11 cellular contexts compared by ENCODE assay signal in genomic region chr17:81958633-81959342, GRCh38. TPM values are rescaled to one million over a fixed set of nuclear protein-coding genes. Genes with fewer than 3 reads are reported as not detected.
DNase-seq lines count a peak whose midpoint lies in the region; ATAC-seq, FAIRE-seq and TF ChIP-seq lines count a peak whose summit lies in the region.
"Had no signal": no experiment of that assay in that cellular context is flagged by ENCODE, and none has a peak within 500 bp of the region (broad histone marks: within the 10 kb centered on the region; RNA-seq: fewer than 3 reads in every experiment).

No MANE protein-coding gene starts in this region.

- H4K5ac ChIP-seq in H1 (ENCODE audit: insufficient read length, low read depth, low read length), result no peak overlapping the region

- DNase-seq in activated CD4-positive, alpha-beta T cell treated with anti-CD3 and anti-CD28 coated beads, Interleukin-2, amount 10 ng/mL, durations not matched to agents 7 days and 5 days, result no peak
- DNase-seq in activated CD4-positive, alpha-beta T cell treated with anti-CD3 and anti-CD28 coated beads for 48 hours, result no peak
- DNase-seq in OCI-LY7 (ENCODE audit: low spot score) (no peak), H1 (ENCODE audit: low read depth in 1 of 2, low spot score in 2 of 2) (no peak), trophoblast cell (no peak), NCI-H526 (lab: John Stamatoyannopoulos, UW) (no peak), hypothalamus (lab: John Stamatoyannopoulos, UW) (no peak)
- DNase-seq: GF-D8 had no signal

- BruUV-seq in OCI-LY7 (replicated peaks; lab: Mats Ljungman, UMichigan), result no TSS peak

- no peak for FAIRE-seq in H1 (lab: Jason Lieb, UNC)

- H3K4me1 ChIP-seq in OCI-LY7 (ENCODE audit: insufficient read depth, low read length, poor library complexity, severe bottlenecking) (peaks cover 11% of the 10 kb centered on the region), H1 (replicated peaks in 1 of 4; ENCODE audit: control insufficient read depth in 3 of 4, insufficient read depth in 4 of 4, low read length in 3 of 4) (peaks cover 0 to 6% (median 1%) of the 10 kb centered on the region in 4 experiments; a peak in 4 of 7 replicates), trophoblast cell (ENCODE audit: control insufficient read depth in 1 of 2, insufficient read depth in 2 of 2, low read length in 2 of 2) (peaks cover 18 to 21% of the 10 kb centered on the region in 2 experiments)

- H3K9me3 ChIP-seq in OCI-LY7 (ENCODE audit: low read length) (no peaks in the 10 kb centered on the region), H1 (ENCODE audit: insufficient read depth in 2 of 2, low read depth in 1 of 2, low read length in 1 of 2) (no peaks in the 10 kb centered on the region), trophoblast cell (ENCODE audit: insufficient read depth, low read depth, low read length) (no peaks in the 10 kb centered on the region)

- TF ChIP-seq POLR2A in H1 (IDR thresholded peaks at IDR 0.05; ENCODE audit: control extremely low read depth in 1 of 2, low read depth in 2 of 2, low read length in 2 of 2), result no peak

- H4K20me1 ChIP-seq in OCI-LY7 (ENCODE audit: insufficient read depth, low read length) (no peaks in the 10 kb centered on the region), H1 (replicated peaks in 1 of 2; ENCODE audit: control insufficient read depth in 1 of 2, insufficient read depth in 2 of 2, low read length in 2 of 2) (peaks cover 0 to 2% of the 10 kb centered on the region in 2 experiments)

- no peak overlapping the region for H2BK15ac ChIP-seq in H1 (ENCODE audit: low read length)

- H3K23ac ChIP-seq in H1 (ENCODE audit: insufficient read length), result no peak overlapping the region
- H3K23ac ChIP-seq in trophoblast cell (ENCODE audit: low read length), result no peak overlapping the region

- no peak overlapping the region for H3K14ac ChIP-seq in H1 (ENCODE audit: insufficient read length)
- H3K14ac ChIP-seq in trophoblast cell (ENCODE audit: low read length), result no peak overlapping the region

- peak overlapping the region; percentile 3 for H3K4ac ChIP-seq in H1 (replicated peaks; ENCODE audit: insufficient read length, low read depth, low read length)
- no peak overlapping the region for H3K4ac ChIP-seq in trophoblast cell (ENCODE audit: low read depth, low read length)

- H3K4me2 ChIP-seq in OCI-LY7 (ENCODE audit: low read length), result peak overlapping the region; percentile 61
- H3K4me2 ChIP-seq in H1 (ENCODE audit: insufficient read depth in 1 of 2, low read depth in 2 of 2, low read length in 2 of 2), result peak overlapping the region in 1 of 2 experiments; percentile 63; a peak in 1 of 4 replicates
- peak overlapping the region; percentile 78 for H3K4me2 ChIP-seq in trophoblast cell (ENCODE audit: low read length)

- H4K91ac ChIP-seq in H1 (replicated peaks; ENCODE audit: insufficient read length, low read length), result no peak overlapping the region
- H4K91ac ChIP-seq in trophoblast cell (ENCODE audit: low read depth, low read length), result peak overlapping the region; percentile 13

- H4K8ac ChIP-seq in H1 (ENCODE audit: extremely low read depth, insufficient read depth, low read length) (no peak overlapping the region; the same call in 1 of the 2 replicates), trophoblast cell (ENCODE audit: low read depth, low read length) (no peak overlapping the region)

- H3K79me2 ChIP-seq in OCI-LY7 (ENCODE audit: insufficient read depth, low read depth, low read length) (no peaks in the 10 kb centered on the region), H1 (ENCODE audit: control insufficient read depth in 1 of 2, insufficient read depth in 2 of 2, low read length in 2 of 2) (no peaks in the 10 kb centered on the region), trophoblast cell (ENCODE audit: control insufficient read depth, insufficient read depth, low read length, poor library complexity) (peaks cover 3% of the 10 kb centered on the region)

- H3K23me2 ChIP-seq in H1 (ENCODE audit: low read depth, low read length), result peaks cover 4% of the 10 kb centered on the region; the same call in 1 of the 2 replicates

- H3K36me3 Mint-ChIP-seq in activated CD4-positive, alpha-beta T cell treated with anti-CD3 and anti-CD28 coated beads, Interleukin-2, amount 10 ng/mL, durations not matched to agents 7 days and 5 days (ENCODE audit: low read depth), result no peaks in the 10 kb centered on the region

- no peak overlapping the region for H3K18ac ChIP-seq in H1 (ENCODE audit: extremely low read depth, low read length)
- no peak overlapping the region for H3K18ac ChIP-seq in trophoblast cell (ENCODE audit: low read length)

- TF ChIP-seq RAD21 in H1 (IDR thresholded peaks at IDR 0.05 in 1 of 2, conservative IDR thresholded peaks at IDR 0.05 in 1 of 2; ENCODE audit: low read depth in 2 of 2, low read length in 2 of 2), result no peak

- TF ChIP-seq CTCF in OCI-LY7 (conservative IDR thresholded peaks at IDR 0.05; ENCODE audit: low read length) (no peak), H1 (IDR thresholded peaks at IDR 0.05; ENCODE audit: control extremely low read depth in 1 of 3, insufficient read depth in 1 of 3, low read depth in 1 of 3, low read length in 3 of 3) (no peak)

- H2AFZ ChIP-seq in OCI-LY7 (ENCODE audit: low read length) (peak overlapping the region; percentile 71; the same call in 1 of the 2 replicates), H1 (ENCODE audit: low read length) (no peak overlapping the region), trophoblast cell (ENCODE audit: insufficient read depth, low read length, poor library complexity) (no peak overlapping the region)

- H3K79me1 ChIP-seq in H1 (ENCODE audit: low read depth, low read length), result no peaks in the 10 kb centered on the region
- H3K79me1 ChIP-seq in trophoblast cell (ENCODE audit: low read length), result peaks cover 13% of the 10 kb centered on the region

- H3K9ac ChIP-seq in H1 (replicated peaks in 1 of 4; ENCODE audit: extremely low read depth in 1 of 4, low read depth in 3 of 4, low read length in 3 of 4) (no peak overlapping the region), trophoblast cell (ENCODE audit: low read length) (no peak overlapping the region)

- no peak overlapping the region for H2BK20ac ChIP-seq in H1 (ENCODE audit: low read length)

- H4K12ac ChIP-seq in trophoblast cell (ENCODE audit: low read depth, low read length), result no peak overlapping the region

- H3K27ac Mint-ChIP-seq in activated CD4-positive, alpha-beta T cell treated with anti-CD3 and anti-CD28 coated beads, Interleukin-2, amount 10 ng/mL, durations not matched to agents 7 days and 5 days, result no peak overlapping the region

- H3K27ac ChIP-seq in OCI-LY7 (ENCODE audit: low read depth, low read length, poor library complexity, severe bottlenecking) (no peak overlapping the region), H1 (ENCODE audit: low read depth, low read length) (no peak overlapping the region), trophoblast cell (ENCODE audit: low read depth, low read length) (no peak overlapping the region)

- peak overlapping the region; percentile 41 for H3K4me3 Mint-ChIP-seq in activated CD4-positive, alpha-beta T cell treated with anti-CD3 and anti-CD28 coated beads, Interleukin-2, amount 10 ng/mL, durations not matched to agents 7 days and 5 days

- intact Hi-C loops in OCI-LY7 (cut with micrococcal nuclease; ENCODE audit: unreplicated experiment), result loop anchor here (1.0 kb wide), 2 partner anchors 63 to 196 kb away; no protein-coding TSS in a partner anchor

- H3K9me2 ChIP-seq in OCI-LY7 (ENCODE audit: insufficient read depth, low read length), result no peaks in the 10 kb centered on the region

- WGBS in H1 (ENCODE audit: extremely low coverage in 1 of 2, insufficient coverage in 1 of 2, insufficient read length in 1 of 2, insufficient replicate concordance in 2 of 2, low coverage in 1 of 2, low lambda C conversion rate in 2 of 2, missing lambda C conversion rate in 1 of 2), 2 experiments, result 82% methylated on average over 15 of the region's 15 CpGs; no CpG with 5 or more reads in 1 of the 2 experiments
- no CpG with 5 or more reads among the region's 15 CpGs for WGBS in trophoblast cell (ENCODE audit: extremely low coverage, insufficient coverage, insufficient read length)

- peak overlapping the region; percentile 58 for H3K4me3 ChIP-seq in OCI-LY7 (ENCODE audit: low read depth, low read length, poor library complexity, severe bottlenecking)
- H3K4me3 ChIP-seq in H1 (ENCODE audit: extremely low read depth in 1 of 4, insufficient read depth in 2 of 4, low read depth in 3 of 4, low read length in 4 of 4), result peak overlapping the region in 1 of 4 experiments; percentile 52; a peak in 2 of 8 replicates
- H3K4me3 ChIP-seq in trophoblast cell (ENCODE audit: low read depth, low read length), result peak overlapping the region; percentile 37

- H2BK120ac ChIP-seq in H1 (replicated peaks; ENCODE audit: low read depth, low read length) (no peak overlapping the region), trophoblast cell (ENCODE audit: insufficient read depth, low read length, poor library complexity) (no peak overlapping the region)

- peak overlapping the region; percentile 50; the same call in 1 of the 2 replicates for H2BK12ac ChIP-seq in H1 (ENCODE audit: low read depth, low read length)
- peak overlapping the region; percentile 45 for H2BK12ac ChIP-seq in trophoblast cell (ENCODE audit: low read length)

- H3K9me3 Mint-ChIP-seq in activated CD4-positive, alpha-beta T cell treated with anti-CD3 and anti-CD28 coated beads, Interleukin-2, amount 10 ng/mL, durations not matched to agents 7 days and 5 days, result no peaks in the 10 kb centered on the region

- H3K27me3 Mint-ChIP-seq in activated CD4-positive, alpha-beta T cell treated with anti-CD3 and anti-CD28 coated beads, Interleukin-2, amount 10 ng/mL, durations not matched to agents 7 days and 5 days, result peaks cover 29% of the 10 kb centered on the region

- no peak overlapping the region for H3K56ac ChIP-seq in H1 (replicated peaks; ENCODE audit: insufficient read length, low read depth, low read length)

- POLR2A ChIA-PET in activated CD4-positive, alpha-beta T cell treated with anti-CD3 and anti-CD28 coated beads, Interleukin-2, amount 10 ng/mL, durations not matched to agents 7 days and 5 days (lab: Charles Lee), result interaction anchor here (0.6 kb wide), 1 partner anchor 64 kb away, joined by 3 read pairs; the partner anchor contains the start of genes CENPX and LRRC45
- POLR2A ChIA-PET in OCI-LY7 (lab: Charles Lee), result interaction anchor here (0.6 kb wide), 1 partner anchor 7 kb away, joined by 3 read pairs; no protein-coding TSS in a partner anchor
- POLR2A ChIA-PET in H1 (lab: Charles Lee; ENCODE audit: partially characterized antibody), result interaction anchor here (0.7 to 3.0 kb wide), 7 partner anchors 9 to 41 kb away, joined by 3 to 14 read pairs (median 6); partner anchors contain the start of gene PYCR1

- H3K27me3 ChIP-seq in H1 (replicated peaks in 1 of 4; ENCODE audit: control insufficient read depth in 3 of 4, extremely low read depth in 1 of 4, insufficient read depth in 3 of 4, low read length in 3 of 4) (peaks cover 46 to 76% (median 58%) of the 10 kb centered on the region in 4 experiments), trophoblast cell (ENCODE audit: insufficient read depth, low read length) (peaks cover 35% of the 10 kb centered on the region)

- ATAC-seq in GM19351 (IDR thresholded peaks at IDR 0.05; ENCODE audit: unreplicated experiment), result no peak

- CTCF ChIA-PET in activated CD4-positive, alpha-beta T cell treated with anti-CD3 and anti-CD28 coated beads, Interleukin-2, amount 10 ng/mL, durations not matched to agents 7 days and 5 days (lab: Charles Lee), result interaction anchor here (0.5 to 2.5 kb wide), 48 partner anchors 9 to 666 kb away, joined by 3 to 66 read pairs (median 4); partner anchors contain the start of genes CENPX, DCXR, GPS1 and LRRC45
- CTCF ChIA-PET in OCI-LY7 (lab: Charles Lee; ENCODE audit: unreplicated experiment), result interaction anchor here (0.6 to 1.1 kb wide), 3 partner anchors 29 to 79 kb away, joined by 3 to 9 read pairs (median 5); partner anchors contain the start of gene DCXR
- CTCF ChIA-PET in H1 (lab: Charles Lee; ENCODE audit: partially characterized antibody), result interaction anchor here (0.7 to 5.1 kb wide), 19 partner anchors 8 to 197 kb away, joined by 3 to 22 read pairs (median 4); partner anchors contain the start of genes ANAPC11, ARHGDIA, ASPSCR1 and MYADML2

- no peaks in the 10 kb centered on the region for H3K36me3 ChIP-seq in OCI-LY7 (ENCODE audit: insufficient read depth, low read length)
- H3K36me3 ChIP-seq in H1 (ENCODE audit: control insufficient read depth in 2 of 4, insufficient read depth in 4 of 4, low read length in 3 of 4), result peaks cover 0 to 13% (median 0%) of the 10 kb centered on the region in 4 experiments; a peak in 1 of 8 replicates
- peaks cover 0 to 3% of the 10 kb centered on the region in 2 experiments for H3K36me3 ChIP-seq in trophoblast cell (ENCODE audit: control insufficient read depth in 1 of 2, insufficient read depth in 2 of 2, low read length in 2 of 2)

- H2AK5ac ChIP-seq in H1 (ENCODE audit: low read depth, low read length) (no peak overlapping the region), trophoblast cell (ENCODE audit: low read length) (peak overlapping the region; percentile 49)

- TF ChIP-seq EP300 in H1 (IDR thresholded peaks at IDR 0.05; ENCODE audit: borderline replicate concordance in 1 of 2, low read depth in 2 of 2, low read length in 2 of 2), result no peak

- H2BK5ac ChIP-seq in H1 (ENCODE audit: low read depth, low read length) (no peak overlapping the region), trophoblast cell (ENCODE audit: low read depth, low read length, poor library complexity) (no peak overlapping the region)

- peaks cover 4% of the 10 kb centered on the region for H3K4me1 Mint-ChIP-seq in activated CD4-positive, alpha-beta T cell treated with anti-CD3 and anti-CD28 coated beads, Interleukin-2, amount 10 ng/mL, durations not matched to agents 7 days and 5 days

RNA-seq across cellular contexts. Expression of gene NOTUM, which starts 2.2 kb away (rescaled TPM):
- under 1 TPM; 0.23 to 0.55 TPM for total RNA-seq in activated CD4-positive, alpha-beta T cell treated with anti-CD3 and anti-CD28 coated beads, Interleukin-2, amount 10 ng/mL, durations not matched to agents 7 days and 5 days
- total RNA-seq in OCI-LY7 (2014; rRNA removed; shearing (Covaris generic)), result 3.6 and 4.4 TPM in 2 replicates
- 0.88 and 1.9 TPM in 2 replicates for total RNA-seq in OCI-LY7 (2022)
- total RNA-seq in H1 (2021; fragmentation: NEBNext Ultra II Directional; extraction: Animal tissue kit (Norgen Biotek cat#: 25700)), result 0.76 and 1.1 TPM in 2 replicates
- 0.45 and 1.1 TPM in 2 replicates for polyA plus RNA-seq in H1 (2011; rRNA removed)
- polyA plus RNA-seq in H1 (2011; cell fraction: cytosol; rRNA removed), result 0.80 TPM
- polyA plus RNA-seq in H1 (2011; cell fraction: nucleus; rRNA removed), result 1.4 TPM
- 0.34 to 0.56 TPM (median 0.48 TPM) in 3 of 4 replicates, not detected in the other for polyA plus RNA-seq in H1 (2012, experiment 1 of 2)
- polyA plus RNA-seq in H1 (2012, experiment 2 of 2), result 0.30 TPM
- polyA plus RNA-seq in H1 (2013, experiment 1 of 2), result 0.63 TPM
- polyA plus RNA-seq in H1 (2013, experiment 2 of 2), result 0.46 TPM
- 0.25 TPM in 1 of 2 replicates, not detected in the other for polyA minus RNA-seq in H1 (2011; rRNA and poly(A)+ RNA removed)
- polyA minus RNA-seq in H1 (2011; cell fraction: cytosol; rRNA and poly(A)+ RNA removed), result not detected
- 1.00 TPM for polyA minus RNA-seq in H1 (2011; cell fraction: nucleus; rRNA and poly(A)+ RNA removed)
- polyA plus RNA-seq in trophoblast cell (2013), result 8.7 and 9.0 TPM in 2 replicates

RNA-seq across cellular contexts. Expression of gene MYADML2, which starts 11.8 kb away (rescaled TPM):
- not detected for total RNA-seq in activated CD4-positive, alpha-beta T cell treated with anti-CD3 and anti-CD28 coated beads, Interleukin-2, amount 10 ng/mL, durations not matched to agents 7 days and 5 days
- 0.19 TPM in 1 of 2 replicates, not detected in the other for total RNA-seq in OCI-LY7 (2014; rRNA removed; shearing (Covaris generic))
- total RNA-seq in OCI-LY7 (2022), result not detected in 2 replicates
- total RNA-seq in H1 (2021; fragmentation: NEBNext Ultra II Directional; extraction: Animal tissue kit (Norgen Biotek cat#: 25700)), result 0.17 and 0.26 TPM in 2 replicates
- polyA plus RNA-seq in H1 (2011; rRNA removed), result 0.47 TPM in 2 replicates
- 0.45 TPM for polyA plus RNA-seq in H1 (2011; cell fraction: cytosol; rRNA removed)
- polyA plus RNA-seq in H1 (2011; cell fraction: nucleus; rRNA removed), result 0.39 TPM
- polyA plus RNA-seq in H1 (2012, experiment 1 of 2), result 0.34 to 0.50 TPM (median 0.41 TPM) in 3 of 4 replicates, not detected in the other
- polyA plus RNA-seq in H1 (2012, experiment 2 of 2), result 0.26 TPM
- 0.10 TPM for polyA plus RNA-seq in H1 (2013, experiment 1 of 2)
- 0.11 TPM for polyA plus RNA-seq in H1 (2013, experiment 2 of 2)
- 0.16 and 0.29 TPM in 2 replicates for polyA minus RNA-seq in H1 (2011; rRNA and poly(A)+ RNA removed)
- polyA minus RNA-seq in H1 (2011; cell fraction: cytosol; rRNA and poly(A)+ RNA removed), result 0.44 TPM
- 0.40 TPM for polyA minus RNA-seq in H1 (2011; cell fraction: nucleus; rRNA and poly(A)+ RNA removed)
- polyA plus RNA-seq in trophoblast cell (2013), result 0.01 TPM in 1 of 2 replicates, not detected in the other
- total RNA-seq: lower leg skin, M059J had no signal

RNA-seq across cellular contexts. Expression of gene ASPSCR1, which starts 18.6 kb away (rescaled TPM):
- total RNA-seq in activated CD4-positive, alpha-beta T cell treated with anti-CD3 and anti-CD28 coated beads, Interleukin-2, amount 10 ng/mL, durations not matched to agents 7 days and 5 days, result 10 to 100 TPM; 34.0 to 37.6 TPM
- total RNA-seq in OCI-LY7 (2014; rRNA removed; shearing (Covaris generic)), result 66.7 and 89.1 TPM in 2 replicates
- 77.8 and 81.8 TPM in 2 replicates for total RNA-seq in OCI-LY7 (2022)
- total RNA-seq in H1 (2021; fragmentation: NEBNext Ultra II Directional; extraction: Animal tissue kit (Norgen Biotek cat#: 25700)), result 41.8 and 43.7 TPM in 2 replicates
- 33.3 and 54.6 TPM in 2 replicates for polyA plus RNA-seq in H1 (2011; rRNA removed)
- polyA plus RNA-seq in H1 (2011; cell fraction: cytosol; rRNA removed), result 43.7 TPM
- polyA plus RNA-seq in H1 (2011; cell fraction: nucleus; rRNA removed), result 133 TPM
- polyA plus RNA-seq in H1 (2012, experiment 1 of 2), result 24.0 to 39.4 TPM (median 37.1 TPM) in 4 replicates
- polyA plus RNA-seq in H1 (2012, experiment 2 of 2), result 26.0 TPM
- 30.1 TPM for polyA plus RNA-seq in H1 (2013, experiment 1 of 2)
- polyA plus RNA-seq in H1 (2013, experiment 2 of 2), result 24.4 TPM
- 8.9 and 13.5 TPM in 2 replicates for polyA minus RNA-seq in H1 (2011; rRNA and poly(A)+ RNA removed)
- polyA minus RNA-seq in H1 (2011; cell fraction: cytosol; rRNA and poly(A)+ RNA removed), result 40.8 TPM
- 50.0 TPM for polyA minus RNA-seq in H1 (2011; cell fraction: nucleus; rRNA and poly(A)+ RNA removed)
- 12.8 and 13.1 TPM in 2 replicates for polyA plus RNA-seq in trophoblast cell (2013)

RNA-seq across cellular contexts. Expression of gene PYCR1, which starts 21.7 kb away (rescaled TPM):
- 10 to 100 TPM; 22.8 to 26.9 TPM for total RNA-seq in activated CD4-positive, alpha-beta T cell treated with anti-CD3 and anti-CD28 coated beads, Interleukin-2, amount 10 ng/mL, durations not matched to agents 7 days and 5 days
- 211 and 239 TPM in 2 replicates for total RNA-seq in OCI-LY7 (2014; rRNA removed; shearing (Covaris generic))
- total RNA-seq in OCI-LY7 (2022), result 165 and 173 TPM in 2 replicates
- total RNA-seq in H1 (2021; fragmentation: NEBNext Ultra II Directional; extraction: Animal tissue kit (Norgen Biotek cat#: 25700)), result 127 and 145 TPM in 2 replicates
- polyA plus RNA-seq in H1 (2011; rRNA removed), result 213 and 284 TPM in 2 replicates
- 241 TPM for polyA plus RNA-seq in H1 (2011; cell fraction: cytosol; rRNA removed)
- 213 TPM for polyA plus RNA-seq in H1 (2011; cell fraction: nucleus; rRNA removed)
- polyA plus RNA-seq in H1 (2012, experiment 1 of 2), result 105 to 176 TPM (median 162 TPM) in 4 replicates
- polyA plus RNA-seq in H1 (2012, experiment 2 of 2), result 176 TPM
- polyA plus RNA-seq in H1 (2013, experiment 1 of 2), result 94.5 TPM
- polyA plus RNA-seq in H1 (2013, experiment 2 of 2), result 95.9 TPM
- polyA minus RNA-seq in H1 (2011; rRNA and poly(A)+ RNA removed), result 144 and 159 TPM in 2 replicates
- 72.7 TPM for polyA minus RNA-seq in H1 (2011; cell fraction: cytosol; rRNA and poly(A)+ RNA removed)
- 51.5 TPM for polyA minus RNA-seq in H1 (2011; cell fraction: nucleus; rRNA and poly(A)+ RNA removed)
- 37.2 and 37.6 TPM in 2 replicates for polyA plus RNA-seq in trophoblast cell (2013)

RNA-seq across cellular contexts. Expression of gene MAFG, which starts 31.3 kb away (rescaled TPM):
- 10 to 100 TPM; 15.8 to 20.2 TPM for total RNA-seq in activated CD4-positive, alpha-beta T cell treated with anti-CD3 and anti-CD28 coated beads, Interleukin-2, amount 10 ng/mL, durations not matched to agents 7 days and 5 days
- 16.9 and 22.7 TPM in 2 replicates for total RNA-seq in OCI-LY7 (2014; rRNA removed; shearing (Covaris generic))
- total RNA-seq in OCI-LY7 (2022), result 30.1 and 33.6 TPM in 2 replicates
- total RNA-seq in H1 (2021; fragmentation: NEBNext Ultra II Directional; extraction: Animal tissue kit (Norgen Biotek cat#: 25700)), result 26.9 and 27.7 TPM in 2 replicates
- polyA plus RNA-seq in H1 (2011; rRNA removed), result 25.5 and 36.9 TPM in 2 replicates
- 22.0 TPM for polyA plus RNA-seq in H1 (2011; cell fraction: cytosol; rRNA removed)
- 71.6 TPM for polyA plus RNA-seq in H1 (2011; cell fraction: nucleus; rRNA removed)
- polyA plus RNA-seq in H1 (2012, experiment 1 of 2), result 25.0 to 30.3 TPM (median 27.4 TPM) in 4 replicates
- 24.6 TPM for polyA plus RNA-seq in H1 (2012, experiment 2 of 2)
- 26.0 TPM for polyA plus RNA-seq in H1 (2013, experiment 1 of 2)
- polyA plus RNA-seq in H1 (2013, experiment 2 of 2), result 25.6 TPM
- polyA minus RNA-seq in H1 (2011; rRNA and poly(A)+ RNA removed), result 13.0 and 13.1 TPM in 2 replicates
- 7.5 TPM for polyA minus RNA-seq in H1 (2011; cell fraction: cytosol; rRNA and poly(A)+ RNA removed)
- 13.1 TPM for polyA minus RNA-seq in H1 (2011; cell fraction: nucleus; rRNA and poly(A)+ RNA removed)
- polyA plus RNA-seq in trophoblast cell (2013), result 32.1 and 36.5 TPM in 2 replicates
